In genomic region chr10:23099816-23100215, GRCh38 we compare ENCODE assay signal across 1 cellular context.
TF ChIP-seq lines count a peak whose summit lies in the region.

No MANE protein-coding gene starts in this region.

TF ChIP-seq in H1, 55 proteins besides CTCF, POLR2A, EP300 and RAD21:
- TF ChIP-seq SP2 (IDR thresholded peaks at IDR 0.05; ENCODE audit: low read length) (no peak), SIN3A (conservative IDR thresholded peaks at IDR 0.05 in 1 of 2, IDR thresholded peaks at IDR 0.05 in 1 of 2; ENCODE audit: low read depth in 1 of 2, low read length in 2 of 2) (no peak), TAF7 (optimal IDR thresholded peaks at IDR 0.05; ENCODE audit: borderline replicate concordance, low read depth, low read length) (no peak), YY1 (IDR thresholded peaks at IDR 0.05; ENCODE audit: low read depth, low read length) (no peak), SAP30 (IDR thresholded peaks at IDR 0.05; ENCODE audit: insufficient read depth, insufficient replicate concordance, low read length) (no peak), NRF1 (IDR thresholded peaks at IDR 0.05; ENCODE audit: low read depth, low read length) (no peak), JUND (IDR thresholded peaks at IDR 0.05; ENCODE audit: low read length) (no peak)
